ENCODE assay signal across 12 cellular contexts in the genomic region with DNA sequence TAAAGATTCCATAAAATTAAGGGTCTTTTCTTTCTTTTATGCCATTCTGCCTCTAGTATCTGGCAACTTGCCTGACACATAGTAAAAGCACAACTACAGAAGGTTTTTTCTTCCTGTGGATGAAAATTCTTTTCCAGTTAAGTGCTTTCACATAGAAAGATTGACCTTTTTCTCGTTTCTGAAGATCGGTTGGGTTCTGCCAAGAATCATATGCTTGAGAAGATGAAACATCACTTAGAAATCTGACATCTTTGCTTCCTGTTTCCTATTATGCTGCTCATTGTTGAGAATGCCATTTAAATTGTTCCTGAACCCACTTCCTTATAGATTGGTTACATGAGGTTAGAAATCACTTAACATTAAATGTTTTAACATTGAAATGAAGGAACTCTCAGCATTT. TPM values are rescaled to one million over a fixed set of nuclear protein-coding genes. Genes with fewer than 3 reads are reported as not detected.
A peak's percentile ranks its signal among the peaks of the same experiment; 100 is the strongest.
DNase-seq lines count a peak whose midpoint lies in the region; ATAC-seq and TF ChIP-seq lines count a peak whose summit lies in the region.
"Had no signal": no experiment of that assay in that cellular context is flagged by ENCODE, and none has a peak within 500 bp of the region (broad histone marks: within the 10 kb centered on the region; RNA-seq: fewer than 3 reads in every experiment).

No MANE protein-coding gene starts in this region.

- peak; percentile 55 for DNase-seq in EL
- peak; percentile 27 for DNase-seq in NCI-H226
- DNase-seq in dedifferentiated amniotic fluid mesenchymal stem cell (ENCODE audit: extremely low spot score) = peak; percentile 26
- no peak for DNase-seq in omental fat pad (ENCODE audit: low spot score)
- no peak for DNase-seq in stimulated activated CD8-positive, alpha-beta memory T cell treated with anti-CD3 and anti-CD28 coated beads, Interleukin-4, amount 100 ng/mL, for 48 hours
- no peak for DNase-seq in hypothalamus (lab: John Stamatoyannopoulos, UW)
- DNase-seq in nephron progenitor cell = no peak
- DNase-seq: DMS79, immature natural killer cell, WERI-Rb-1 had no signal

- no peaks in the 10 kb centered on the region for H3K4me1 Mint-ChIP-seq in nephron progenitor cell
- H3K4me1 Mint-ChIP-seq: immature natural killer cell had no signal

- TF ChIP-seq CTCF in omental fat pad (IDR thresholded peaks at IDR 0.05) = no peak
- no peak for TF ChIP-seq CTCF in nephron progenitor cell (IDR thresholded peaks at IDR 0.05)

- H3K9me3 Mint-ChIP-seq in nephron progenitor cell = no peaks in the 10 kb centered on the region
- H3K9me3 Mint-ChIP-seq: activated T-helper 2 cell treated with anti-CD3 and anti-CD28 coated beads, Interferon-gamma antibody, Interleukin-2, Interleukin-4, amounts not matched to agents 10 μg/mL and 5 μg/mL and 100 μg/mL, durations not matched to agents 14 hours and 24 hours and 36 hours; immature natural killer cell had no signal

- no peak overlapping the region for H3K4me3 Mint-ChIP-seq in nephron progenitor cell
- H3K4me3 Mint-ChIP-seq: immature natural killer cell had no signal

- H3K36me3 Mint-ChIP-seq in nephron progenitor cell (ENCODE audit: low read depth) = no peaks in the 10 kb centered on the region
- H3K36me3 Mint-ChIP-seq: immature natural killer cell had no signal

- H3K27me3 Mint-ChIP-seq in nephron progenitor cell (ENCODE audit: low read depth, poor library complexity) = peaks cover 3% of the 10 kb centered on the region

- ATAC-seq in omental fat pad (ENCODE audit: low FRiP score) = peak; percentile 4
- ATAC-seq in HG02870 (IDR thresholded peaks at IDR 0.05; ENCODE audit: unreplicated experiment) = no peak

- H3K27ac Mint-ChIP-seq in nephron progenitor cell = no peak overlapping the region
- H3K27ac Mint-ChIP-seq: activated T-helper 2 cell treated with anti-CD3 and anti-CD28 coated beads, Interferon-gamma antibody, Interleukin-2, Interleukin-4, amounts not matched to agents 10 μg/mL and 5 μg/mL and 100 μg/mL, durations not matched to agents 14 hours and 24 hours and 36 hours; immature natural killer cell had no signal

RNA-seq across cellular contexts. Expression of a gene that starts 26.3 kb away (rescaled TPM):
- total RNA-seq in omental fat pad = 1 to 10 TPM in 3 of 4 donors, under 1 TPM in 1; 0.94 to 6.9 (median 4.1) TPM
- total RNA-seq: activated T-helper 2 cell treated with anti-CD3 and anti-CD28 coated beads, Interferon-gamma antibody, Interleukin-2, Interleukin-4, amounts not matched to agents 10 μg/mL and 5 μg/mL and 100 μg/mL, durations not matched to agents 14 hours and 24 hours and 36 hours had no signal

Comparison
In these comparisons a context has a peak if more than half of its experiments do, and no peak if none do; other contexts are left out.
1. DNase-seq: peak in EL (single experiment), NCI-H226 (single experiment) and dedifferentiated amniotic fluid mesenchymal stem cell (single experiment); none in omental fat pad (single experiment), stimulated activated CD8-positive, alpha-beta memory T cell treated with anti-CD3 and anti-CD28 coated beads, Interleukin-4, amount 100 ng/mL, for 48 hours (single experiment), hypothalamus (0 of 51) and nephron progenitor cell (single experiment).